ENCODE assay signal across 9 cellular contexts in the genomic region with DNA sequence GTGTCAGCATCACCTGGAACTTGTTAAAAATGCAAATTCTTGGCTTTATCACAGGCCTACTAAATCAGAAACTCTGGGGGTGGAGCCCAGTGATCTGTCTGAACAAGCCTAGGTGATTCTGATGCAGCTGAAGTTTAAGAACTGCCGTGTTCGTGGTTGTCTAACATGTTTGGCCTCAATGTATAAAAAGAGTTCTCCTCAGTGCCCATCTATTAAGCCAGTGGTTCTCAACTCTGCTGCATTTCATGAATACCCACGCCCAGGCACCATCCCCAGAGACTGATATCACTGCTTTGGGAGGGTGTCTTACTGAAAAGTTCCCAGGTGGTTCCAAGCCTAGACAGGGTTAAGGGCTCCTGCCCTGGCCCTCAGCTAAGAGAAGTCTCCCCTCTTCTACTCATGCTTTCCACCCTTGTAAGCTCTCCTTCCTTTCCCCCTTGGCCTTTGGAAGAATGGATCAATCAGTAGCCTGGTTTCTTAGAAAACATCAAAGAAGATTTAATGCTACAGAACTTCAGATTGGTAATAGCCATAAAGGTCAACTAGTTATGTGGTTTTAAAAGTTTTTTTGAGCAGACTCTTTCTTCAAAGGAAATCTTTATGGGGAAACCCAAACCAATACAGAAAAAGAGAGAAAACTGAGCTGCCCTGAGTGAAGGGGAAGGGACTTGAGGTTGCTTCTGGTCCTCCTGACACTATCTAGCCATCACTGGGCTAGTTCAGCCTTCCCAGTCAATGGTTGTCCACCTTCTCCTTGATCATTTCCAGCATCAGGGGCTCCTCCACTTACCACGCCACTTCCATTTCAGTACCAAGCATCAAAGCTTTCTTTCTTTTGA. TPM values are rescaled to one million over a fixed set of nuclear protein-coding genes. Genes with fewer than 3 reads are reported as not detected.
DNase-seq lines count a peak whose midpoint lies in the region; ATAC-seq and TF ChIP-seq lines count a peak whose summit lies in the region.
"Had no signal": no experiment of that assay in that cellular context is flagged by ENCODE, and none has a peak within 500 bp of the region (broad histone marks: within the 10 kb centered on the region; RNA-seq: fewer than 3 reads in every experiment).

No MANE protein-coding gene starts in this region.

- DNase-seq in RWPE2 (ENCODE audit: low spot score) = no peak
- DNase-seq in naive B cell = no peak
- DNase-seq in kidney glomerular epithelial cell (lab: John Stamatoyannopoulos, UW) = no peak
- no peak for DNase-seq in ureter (ENCODE audit: low spot score)
- DNase-seq in AML-193 (lab: John Stamatoyannopoulos, UW) = no peak
- DNase-seq in right atrium auricular region (ENCODE audit: low spot score) = no peak

- peaks cover 0 to 14% (median 4%) of the 10 kb centered on the region in 7 donors for H3K9me3 Mint-ChIP-seq in naive B cell

- H3K27me3 ChIP-seq in RWPE2 (ENCODE audit: insufficient read depth, poor library complexity, severe bottlenecking) = no peaks in the 10 kb centered on the region
- no peaks in the 10 kb centered on the region for H3K27me3 ChIP-seq in right atrium auricular region
- H3K27me3 ChIP-seq: cardiac muscle cell had no signal

- peak; percentile 59 for ATAC-seq in GM18502 (IDR thresholded peaks at IDR 0.05; ENCODE audit: poor library complexity, unreplicated experiment)
- ATAC-seq in GM21723 (IDR thresholded peaks at IDR 0.05; ENCODE audit: unreplicated experiment) = peak; percentile 62
- ATAC-seq in RWPE2 (ENCODE audit: low read depth) = peak; percentile 33
- no peak for ATAC-seq in naive B cell (ENCODE audit: low read depth in 2 of 2)

- no peaks in the 10 kb centered on the region for H3K27me3 Mint-ChIP-seq in naive B cell

- H3K9me3 ChIP-seq in RWPE2 (ENCODE audit: severe bottlenecking) (no peaks in the 10 kb centered on the region), right atrium auricular region (no peaks in the 10 kb centered on the region)

- H3K36me3 ChIP-seq in RWPE2 (ENCODE audit: low read depth) (no peaks in the 10 kb centered on the region), right atrium auricular region (no peaks in the 10 kb centered on the region)
- H3K36me3 ChIP-seq: cardiac muscle cell had no signal

- H3K4me1 ChIP-seq in RWPE2 (ENCODE audit: insufficient read depth, poor library complexity, severe bottlenecking) (peaks cover 62% of the 10 kb centered on the region), right atrium auricular region (peaks cover 0 to 14% of the 10 kb centered on the region in 2 donors)

- H3K4me1 Mint-ChIP-seq in naive B cell = peaks cover 7 to 19% (median 10%) of the 10 kb centered on the region in 3 donors

- peak overlapping the region; percentile 92 for H3K27ac ChIP-seq in RWPE2 (ENCODE audit: poor library complexity, severe bottlenecking)
- H3K27ac ChIP-seq in right atrium auricular region = no peak overlapping the region
- H3K27ac ChIP-seq: cardiac muscle cell had no signal

- peak overlapping the region in 1 of 8 donors; percentile 45 for H3K4me3 Mint-ChIP-seq in naive B cell

- no peaks in the 10 kb centered on the region for H3K36me3 Mint-ChIP-seq in naive B cell

- no peak for TF ChIP-seq CTCF in RWPE2 (IDR thresholded peaks at IDR 0.05; ENCODE audit: poor library complexity, severe bottlenecking)
- no peak for TF ChIP-seq CTCF in right atrium auricular region (IDR thresholded peaks at IDR 0.05)

- no peak overlapping the region for H3K4me3 ChIP-seq in RWPE2 (ENCODE audit: severe bottlenecking)
- H3K4me3 ChIP-seq in right atrium auricular region = no peak overlapping the region
- H3K4me3 ChIP-seq: cardiac muscle cell had no signal

- peak overlapping the region in 4 of 6 donors; percentile 0 to 64 (median 38) for H3K27ac Mint-ChIP-seq in naive B cell

RNA-seq across cellular contexts. Expression of gene TNFAIP3, which starts 38.9 kb away (rescaled TPM):
- 10 to 100 TPM in 5 of 6 donors, 1 to 10 TPM in 1; 4.0 to 48.4 (median 33.8) TPM for polyA plus RNA-seq in naive B cell (ENCODE audit: low read depth in 6 of 6)
- 31.0 TPM for total RNA-seq in ureter
- 10 to 100 TPM in 1 of 2 donors, 1 to 10 TPM in 1; 8.5 to 14.5 TPM for total RNA-seq in right atrium auricular region

Comparison
In these comparisons a context has a peak if more than half of its experiments do, and no peak if none do; other contexts are left out.
1. ATAC-seq: peak in GM18502 (single experiment), GM21723 (single experiment) and RWPE2 (single experiment); none in naive B cell (0 of 2).